Comparison of ENCODE assay signal across 1 cellular context in the genomic region with DNA sequence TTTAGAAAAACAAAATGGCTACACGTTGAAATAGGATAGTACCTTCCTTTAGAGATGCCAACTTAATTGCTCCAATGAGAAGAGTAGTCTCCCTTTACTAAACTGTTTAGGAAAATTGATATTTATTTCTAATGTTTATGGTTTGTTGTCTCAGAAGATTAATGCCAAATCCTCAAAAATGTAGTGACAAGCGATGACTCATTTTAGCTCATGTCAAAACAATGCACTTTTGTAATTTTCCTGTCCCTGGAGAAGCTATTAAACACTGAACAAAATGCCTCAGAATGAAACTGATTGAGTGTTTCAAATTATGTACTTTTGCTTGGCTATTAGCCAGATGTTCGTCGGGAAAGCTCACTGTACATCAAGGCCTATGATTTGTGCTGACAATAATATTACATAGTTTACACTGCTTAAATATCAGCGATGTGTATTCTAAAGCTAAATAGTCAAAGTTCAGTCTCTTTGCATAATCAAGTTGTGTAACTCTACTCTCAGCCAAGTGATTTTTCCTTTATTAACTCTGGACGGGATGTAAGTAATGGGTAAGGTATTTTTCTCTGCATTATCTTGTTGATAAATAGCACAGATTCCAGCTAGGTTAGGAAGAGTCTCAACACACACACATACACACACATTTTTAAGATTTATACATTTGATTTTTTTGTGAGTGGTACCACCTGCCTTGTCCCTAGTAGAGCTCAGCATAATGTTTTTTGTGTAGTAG.
TF ChIP-seq lines count a peak whose summit lies in the region.

No MANE protein-coding gene starts in this region.

TF ChIP-seq in GM23338, 12 proteins besides CTCF, POLR2A, EP300 and RAD21:
- TF ChIP-seq, protein P1, sequence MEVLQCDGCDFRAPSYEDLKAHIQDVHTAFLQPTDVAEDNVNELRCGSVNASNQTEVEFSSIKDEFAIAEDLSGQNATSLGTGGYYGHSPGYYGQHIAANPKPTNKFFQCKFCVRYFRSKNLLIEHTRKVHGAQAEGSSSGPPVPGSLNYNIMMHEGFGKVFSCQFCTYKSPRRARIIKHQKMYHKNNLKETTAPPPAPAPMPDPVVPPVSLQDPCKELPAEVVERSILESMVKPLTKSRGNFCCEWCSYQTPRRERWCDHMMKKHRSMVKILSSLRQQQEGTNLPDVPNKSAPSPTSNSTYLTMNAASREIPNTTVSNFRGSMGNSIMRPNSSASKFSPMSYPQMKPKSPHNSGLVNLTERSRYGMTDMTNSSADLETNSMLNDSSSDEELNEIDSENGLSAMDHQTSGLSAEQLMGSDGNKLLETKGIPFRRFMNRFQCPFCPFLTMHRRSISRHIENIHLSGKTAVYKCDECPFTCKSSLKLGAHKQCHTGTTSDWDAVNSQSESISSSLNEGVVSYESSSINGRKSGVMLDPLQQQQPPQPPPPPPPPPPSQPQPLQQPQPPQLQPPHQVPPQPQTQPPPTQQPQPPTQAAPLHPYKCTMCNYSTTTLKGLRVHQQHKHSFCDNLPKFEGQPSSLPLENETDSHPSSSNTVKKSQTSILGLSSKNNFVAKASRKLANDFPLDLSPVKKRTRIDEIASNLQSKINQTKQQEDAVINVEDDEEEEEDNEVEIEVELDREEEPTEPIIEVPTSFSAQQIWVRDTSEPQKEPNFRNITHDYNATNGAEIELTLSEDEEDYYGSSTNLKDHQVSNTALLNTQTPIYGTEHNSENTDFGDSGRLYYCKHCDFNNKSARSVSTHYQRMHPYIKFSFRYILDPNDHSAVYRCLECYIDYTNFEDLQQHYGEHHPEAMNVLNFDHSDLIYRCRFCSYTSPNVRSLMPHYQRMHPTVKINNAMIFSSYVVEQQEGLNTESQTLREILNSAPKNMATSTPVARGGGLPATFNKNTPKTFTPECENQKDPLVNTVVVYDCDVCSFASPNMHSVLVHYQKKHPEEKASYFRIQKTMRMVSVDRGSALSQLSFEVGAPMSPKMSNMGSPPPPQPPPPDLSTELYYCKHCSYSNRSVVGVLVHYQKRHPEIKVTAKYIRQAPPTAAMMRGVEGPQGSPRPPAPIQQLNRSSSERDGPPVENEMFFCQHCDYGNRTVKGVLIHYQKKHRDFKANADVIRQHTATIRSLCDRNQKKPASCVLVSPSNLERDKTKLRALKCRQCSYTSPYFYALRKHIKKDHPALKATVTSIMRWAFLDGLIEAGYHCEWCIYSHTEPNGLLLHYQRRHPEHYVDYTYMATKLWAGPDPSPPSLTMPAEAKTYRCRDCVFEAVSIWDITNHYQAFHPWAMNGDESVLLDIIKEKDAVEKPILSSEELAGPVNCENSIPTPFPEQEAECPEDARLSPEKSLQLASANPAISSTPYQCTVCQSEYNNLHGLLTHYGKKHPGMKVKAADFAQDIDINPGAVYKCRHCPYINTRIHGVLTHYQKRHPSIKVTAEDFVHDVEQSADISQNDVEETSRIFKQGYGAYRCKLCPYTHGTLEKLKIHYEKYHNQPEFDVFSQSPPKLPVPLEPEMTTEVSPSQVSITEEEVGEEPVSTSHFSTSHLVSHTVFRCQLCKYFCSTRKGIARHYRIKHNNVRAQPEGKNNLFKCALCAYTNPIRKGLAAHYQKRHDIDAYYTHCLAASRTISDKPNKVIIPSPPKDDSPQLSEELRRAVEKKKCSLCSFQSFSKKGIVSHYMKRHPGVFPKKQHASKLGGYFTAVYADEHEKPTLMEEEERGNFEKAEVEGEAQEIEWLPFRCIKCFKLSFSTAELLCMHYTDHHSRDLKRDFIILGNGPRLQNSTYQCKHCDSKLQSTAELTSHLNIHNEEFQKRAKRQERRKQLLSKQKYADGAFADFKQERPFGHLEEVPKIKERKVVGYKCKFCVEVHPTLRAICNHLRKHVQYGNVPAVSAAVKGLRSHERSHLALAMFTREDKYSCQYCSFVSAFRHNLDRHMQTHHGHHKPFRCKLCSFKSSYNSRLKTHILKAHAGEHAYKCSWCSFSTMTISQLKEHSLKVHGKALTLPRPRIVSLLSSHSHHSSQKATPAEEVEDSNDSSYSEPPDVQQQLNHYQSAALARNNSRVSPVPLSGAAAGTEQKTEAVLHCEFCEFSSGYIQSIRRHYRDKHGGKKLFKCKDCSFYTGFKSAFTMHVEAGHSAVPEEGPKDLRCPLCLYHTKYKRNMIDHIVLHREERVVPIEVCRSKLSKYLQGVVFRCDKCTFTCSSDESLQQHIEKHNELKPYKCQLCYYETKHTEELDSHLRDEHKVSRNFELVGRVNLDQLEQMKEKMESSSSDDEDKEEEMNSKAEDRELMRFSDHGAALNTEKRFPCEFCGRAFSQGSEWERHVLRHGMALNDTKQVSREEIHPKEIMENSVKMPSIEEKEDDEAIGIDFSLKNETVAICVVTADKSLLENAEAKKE (CRISPR knock-in tag; IDR thresholded peaks at IDR 0.05): no peak
- no peak for TF ChIP-seq JUNB (IDR thresholded peaks at IDR 0.05; ENCODE audit: unreplicated experiment)
- TF ChIP-seq, protein P2, sequence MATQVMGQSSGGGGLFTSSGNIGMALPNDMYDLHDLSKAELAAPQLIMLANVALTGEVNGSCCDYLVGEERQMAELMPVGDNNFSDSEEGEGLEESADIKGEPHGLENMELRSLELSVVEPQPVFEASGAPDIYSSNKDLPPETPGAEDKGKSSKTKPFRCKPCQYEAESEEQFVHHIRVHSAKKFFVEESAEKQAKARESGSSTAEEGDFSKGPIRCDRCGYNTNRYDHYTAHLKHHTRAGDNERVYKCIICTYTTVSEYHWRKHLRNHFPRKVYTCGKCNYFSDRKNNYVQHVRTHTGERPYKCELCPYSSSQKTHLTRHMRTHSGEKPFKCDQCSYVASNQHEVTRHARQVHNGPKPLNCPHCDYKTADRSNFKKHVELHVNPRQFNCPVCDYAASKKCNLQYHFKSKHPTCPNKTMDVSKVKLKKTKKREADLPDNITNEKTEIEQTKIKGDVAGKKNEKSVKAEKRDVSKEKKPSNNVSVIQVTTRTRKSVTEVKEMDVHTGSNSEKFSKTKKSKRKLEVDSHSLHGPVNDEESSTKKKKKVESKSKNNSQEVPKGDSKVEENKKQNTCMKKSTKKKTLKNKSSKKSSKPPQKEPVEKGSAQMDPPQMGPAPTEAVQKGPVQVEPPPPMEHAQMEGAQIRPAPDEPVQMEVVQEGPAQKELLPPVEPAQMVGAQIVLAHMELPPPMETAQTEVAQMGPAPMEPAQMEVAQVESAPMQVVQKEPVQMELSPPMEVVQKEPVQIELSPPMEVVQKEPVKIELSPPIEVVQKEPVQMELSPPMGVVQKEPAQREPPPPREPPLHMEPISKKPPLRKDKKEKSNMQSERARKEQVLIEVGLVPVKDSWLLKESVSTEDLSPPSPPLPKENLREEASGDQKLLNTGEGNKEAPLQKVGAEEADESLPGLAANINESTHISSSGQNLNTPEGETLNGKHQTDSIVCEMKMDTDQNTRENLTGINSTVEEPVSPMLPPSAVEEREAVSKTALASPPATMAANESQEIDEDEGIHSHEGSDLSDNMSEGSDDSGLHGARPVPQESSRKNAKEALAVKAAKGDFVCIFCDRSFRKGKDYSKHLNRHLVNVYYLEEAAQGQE (IDR thresholded peaks at IDR 0.05; ENCODE audit: unreplicated experiment): no peak
- TF ChIP-seq STAT1 (IDR thresholded peaks at IDR 0.05; ENCODE audit: unreplicated experiment): no peak
- TF ChIP-seq ZNF331 (CRISPR knock-in tag; IDR thresholded peaks at IDR 0.05; ENCODE audit: low read depth): no peak
- no peak for TF ChIP-seq NANOG (IDR thresholded peaks at IDR 0.05; ENCODE audit: borderline replicate concordance)
- TF ChIP-seq CREB1 (CRISPR knock-in tag; IDR thresholded peaks at IDR 0.05; ENCODE audit: low read depth): no peak
- no peak for TF ChIP-seq POLR2AphosphoS5 (IDR thresholded peaks at IDR 0.05; ENCODE audit: low read depth)
- no peak for TF ChIP-seq ZNF114 (CRISPR knock-in tag; IDR thresholded peaks at IDR 0.05)
- no peak for TF ChIP-seq EZH2 (IDR thresholded peaks at IDR 0.05; ENCODE audit: low read depth, unreplicated experiment)
- no peak for TF ChIP-seq EZH2phosphoT487 (IDR thresholded peaks at IDR 0.05; ENCODE audit: unreplicated experiment)
- TF ChIP-seq, protein P3, sequence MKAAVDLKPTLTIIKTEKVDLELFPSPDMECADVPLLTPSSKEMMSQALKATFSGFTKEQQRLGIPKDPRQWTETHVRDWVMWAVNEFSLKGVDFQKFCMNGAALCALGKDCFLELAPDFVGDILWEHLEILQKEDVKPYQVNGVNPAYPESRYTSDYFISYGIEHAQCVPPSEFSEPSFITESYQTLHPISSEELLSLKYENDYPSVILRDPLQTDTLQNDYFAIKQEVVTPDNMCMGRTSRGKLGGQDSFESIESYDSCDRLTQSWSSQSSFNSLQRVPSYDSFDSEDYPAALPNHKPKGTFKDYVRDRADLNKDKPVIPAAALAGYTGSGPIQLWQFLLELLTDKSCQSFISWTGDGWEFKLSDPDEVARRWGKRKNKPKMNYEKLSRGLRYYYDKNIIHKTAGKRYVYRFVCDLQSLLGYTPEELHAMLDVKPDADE (IDR thresholded peaks at IDR 0.05): no peak
TF ChIP-seq in GM23338: peak in this region for 0.
